In the genomic region with DNA sequence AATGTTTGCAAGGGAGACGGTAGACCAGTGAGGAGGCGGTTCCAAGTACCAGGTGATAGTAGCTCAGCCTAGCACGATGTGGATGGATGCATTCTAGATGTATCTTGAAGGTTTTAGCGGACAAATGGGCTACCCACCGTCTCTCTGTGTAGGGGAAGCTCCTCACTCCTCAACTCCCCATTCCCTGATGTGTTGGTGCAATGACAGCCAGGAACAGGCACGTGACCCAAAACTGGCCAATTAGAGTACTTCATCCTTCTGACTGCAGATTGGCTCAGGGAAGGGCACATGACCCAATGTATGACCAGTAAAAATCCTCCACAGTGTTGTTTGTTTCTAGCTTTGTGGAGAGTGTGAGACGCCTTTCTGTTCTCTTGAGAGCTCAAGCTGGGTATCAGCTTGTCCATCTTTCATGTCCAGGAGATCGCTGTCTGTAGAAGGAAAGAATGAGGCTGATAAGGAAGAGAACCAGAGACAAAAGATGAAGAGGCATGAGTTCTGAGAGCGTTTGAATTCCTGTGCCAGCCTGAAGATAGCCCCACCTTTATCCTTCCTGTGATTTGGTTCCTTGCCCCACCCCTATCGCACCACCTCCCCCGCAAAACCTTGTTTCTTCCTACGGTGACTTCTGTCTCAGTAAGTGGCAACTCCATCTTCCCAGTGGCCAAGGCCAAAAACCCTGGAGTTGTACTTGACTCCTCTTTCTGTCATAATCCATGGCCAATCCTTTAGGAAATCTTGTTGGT, we compare ENCODE assay signal across 8 cellular contexts. TPM values are rescaled to one million over a fixed set of nuclear protein-coding genes. Genes with fewer than 3 reads are reported as not detected.
A peak's percentile ranks its signal among the peaks of the same experiment; 100 is the strongest.
DNase-seq lines count a peak whose midpoint lies in the region; ATAC-seq and TF ChIP-seq lines count a peak whose summit lies in the region.

No MANE protein-coding gene starts in this region.

- DNase-seq in LoVo (ENCODE audit: low spot score) (peak; percentile 92), astrocyte of the hippocampus (ENCODE audit: low read depth, low spot score) (peak; percentile 85), left ventricle myocardium superior (peak; percentile 76), trophoblast cell (peak; percentile 90 to 94)

- peak overlapping the region; percentile 5 for H3K4ac ChIP-seq in trophoblast cell (ENCODE audit: low read depth, low read length)

- H3K4me1 ChIP-seq in trophoblast cell (ENCODE audit: control insufficient read depth in 1 of 2, insufficient read depth in 2 of 2, low read length in 2 of 2) = peaks cover 20 to 24% of the 10 kb centered on the region in 2 experiments

- peaks cover 3% of the 10 kb centered on the region for H3K79me2 ChIP-seq in trophoblast cell (ENCODE audit: control insufficient read depth, insufficient read depth, low read length, poor library complexity)

- H3K4me2 ChIP-seq in trophoblast cell (ENCODE audit: low read length) = peak overlapping the region; percentile 56

- TF ChIP-seq POLR2A in Raji (IDR thresholded peaks at IDR 0.05; ENCODE audit: insufficient read depth, low read depth, low read length) = peak; percentile 93

- H2BK120ac ChIP-seq in trophoblast cell (ENCODE audit: insufficient read depth, low read length, poor library complexity) = no peak overlapping the region

- no peaks in the 10 kb centered on the region for H3K27me3 ChIP-seq in trophoblast cell (ENCODE audit: insufficient read depth, low read length)

- H3K14ac ChIP-seq in trophoblast cell (ENCODE audit: low read length) = no peak overlapping the region

- H3K36me3 ChIP-seq in trophoblast cell (ENCODE audit: control insufficient read depth in 1 of 2, insufficient read depth in 2 of 2, low read length in 2 of 2) = no peaks in the 10 kb centered on the region

- peak overlapping the region; percentile 96 for H3K27ac ChIP-seq in 22Rv1
- H3K27ac ChIP-seq in trophoblast cell (ENCODE audit: low read depth, low read length) = peak overlapping the region; percentile 35

- no CpG with 5 or more reads among the region's 12 CpGs for WGBS in trophoblast cell (ENCODE audit: extremely low coverage, insufficient coverage, insufficient read length)

- intact Hi-C loops in left ventricle myocardium superior (cut with micrococcal nuclease) = no loop called here

- H2AK5ac ChIP-seq in trophoblast cell (ENCODE audit: low read length) = peak overlapping the region; percentile 40

- H3K79me1 ChIP-seq in trophoblast cell (ENCODE audit: low read length) = peaks cover 9% of the 10 kb centered on the region

- no peak overlapping the region for H3K23ac ChIP-seq in trophoblast cell (ENCODE audit: low read length)

- peak overlapping the region; percentile 17 for H4K91ac ChIP-seq in trophoblast cell (ENCODE audit: low read depth, low read length)

- no peak overlapping the region for H3K4me3 ChIP-seq in trophoblast cell (ENCODE audit: low read depth, low read length)

- no peak overlapping the region for H3K9ac ChIP-seq in trophoblast cell (ENCODE audit: low read length)

- H2AFZ ChIP-seq in trophoblast cell (ENCODE audit: insufficient read depth, low read length, poor library complexity) = peak overlapping the region; percentile 21

- peak overlapping the region; percentile 17 for H4K12ac ChIP-seq in trophoblast cell (ENCODE audit: low read depth, low read length)

- no peak overlapping the region for H3K18ac ChIP-seq in trophoblast cell (ENCODE audit: low read length)

- peak overlapping the region; percentile 71 for H4K8ac ChIP-seq in trophoblast cell (ENCODE audit: low read depth, low read length)

- ATAC-seq in GM18861 (IDR thresholded peaks at IDR 0.05; ENCODE audit: unreplicated experiment) (peak; percentile 28), left ventricle myocardium superior (peak; percentile 54), GM18520 (IDR thresholded peaks at IDR 0.05; ENCODE audit: unreplicated experiment) (no peak)

- no peak overlapping the region for H2BK12ac ChIP-seq in trophoblast cell (ENCODE audit: low read length)

- H3K9me3 ChIP-seq in trophoblast cell (ENCODE audit: insufficient read depth, low read depth, low read length) = no peaks in the 10 kb centered on the region

- H2BK5ac ChIP-seq in trophoblast cell (ENCODE audit: low read depth, low read length, poor library complexity) = no peak overlapping the region

- no peak for TF ChIP-seq CTCF in 22Rv1 (IDR thresholded peaks at IDR 0.05)

RNA-seq across cellular contexts. Expression of gene BORCS6, which starts 2.3 kb away (rescaled TPM):
- 9.4 TPM for total RNA-seq in left ventricle myocardium superior
- 3.3 and 3.6 TPM in 2 replicates for polyA plus RNA-seq in trophoblast cell (2013)

RNA-seq across cellular contexts. Expression of gene TMEM107, which starts 16.1 kb away (rescaled TPM):
- 5.2 TPM for total RNA-seq in left ventricle myocardium superior
- 7.4 and 7.6 TPM in 2 replicates for polyA plus RNA-seq in trophoblast cell (2013)

RNA-seq across cellular contexts. Expression of gene AURKB, which starts 18.1 kb away (rescaled TPM):
- 0.47 TPM for total RNA-seq in left ventricle myocardium superior
- 77.1 and 81.2 TPM in 2 replicates for polyA plus RNA-seq in trophoblast cell (2013)

RNA-seq across cellular contexts. Expression of gene VAMP2, which starts 29.5 kb away (rescaled TPM):
- total RNA-seq in left ventricle myocardium superior = 62.3 TPM
- polyA plus RNA-seq in trophoblast cell (2013) = 31.6 and 33.5 TPM in 2 replicates

RNA-seq across cellular contexts. Expression of gene PER1, which starts 40.0 kb away (rescaled TPM):
- 126 TPM for total RNA-seq in left ventricle myocardium superior
- polyA plus RNA-seq in trophoblast cell (2013) = 13.5 and 14.1 TPM in 2 replicates
